ENCODE assay signal across 10 cellular contexts in the genomic region with DNA sequence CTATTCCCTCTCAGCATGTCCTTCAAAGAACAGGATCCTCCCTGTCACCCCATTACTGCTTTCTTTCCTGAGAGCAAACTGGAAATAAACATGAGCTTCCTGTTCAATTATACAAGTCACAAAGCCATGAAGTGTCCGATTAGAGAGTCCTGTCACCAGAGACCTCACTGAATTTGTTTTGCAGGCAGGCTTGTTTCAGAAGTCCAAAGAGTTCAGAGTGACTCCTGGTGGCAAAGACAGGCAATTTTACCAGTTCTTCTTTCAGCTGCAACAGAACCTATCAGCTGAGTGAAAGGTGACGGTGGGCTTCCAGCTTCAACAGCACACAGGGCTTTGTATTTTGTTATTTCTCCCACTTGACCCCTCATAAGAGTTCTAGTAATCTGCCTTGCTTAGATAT. TPM values are rescaled to one million over a fixed set of nuclear protein-coding genes. Genes with fewer than 3 reads are reported as not detected.
A peak's percentile ranks its signal among the peaks of the same experiment; 100 is the strongest.
DNase-seq lines count a peak whose midpoint lies in the region; ATAC-seq, FAIRE-seq and TF ChIP-seq lines count a peak whose summit lies in the region.
"Had no signal": no experiment of that assay in that cellular context is flagged by ENCODE, and none has a peak within 500 bp of the region (broad histone marks: within the 10 kb centered on the region; RNA-seq: fewer than 3 reads in every experiment).

No MANE protein-coding gene starts in this region.

- H3K9me3 ChIP-seq in IMR-90 (ENCODE audit: control insufficient read depth, insufficient read depth, low read length) (no peaks in the 10 kb centered on the region), left lung (no peaks in the 10 kb centered on the region)

- H4K20me1 ChIP-seq in IMR-90 (ENCODE audit: insufficient read depth, low read length) = peaks cover 25% of the 10 kb centered on the region

- no peak overlapping the region for H3K18ac ChIP-seq in IMR-90 (ENCODE audit: low read depth, low read length)

- H2BK5ac ChIP-seq in IMR-90 (ENCODE audit: low read depth, low read length, poor library complexity, severe bottlenecking) = no peak overlapping the region

- no peak overlapping the region for H4K8ac ChIP-seq in IMR-90 (ENCODE audit: low read depth in 2 of 2, low read length in 2 of 2)

- ATAC-seq in IMR-90 (ENCODE audit: low read depth) (no peak), left lung (peak; percentile 53)

- H3K4me2 ChIP-seq in IMR-90 (ENCODE audit: low read depth, low read length) = no peak overlapping the region

- H3K9ac ChIP-seq in IMR-90 (ENCODE audit: low read depth, low read length) = no peak overlapping the region

- H3K4me1 ChIP-seq in IMR-90 (ENCODE audit: control insufficient read depth, insufficient read depth, low read length) (peaks cover 5% of the 10 kb centered on the region), left lung (peaks cover 3 to 14% of the 10 kb centered on the region in 2 donors)

- H3K4me3 ChIP-seq in IMR-90 (ENCODE audit: insufficient read depth, low read depth, low read length) (no peak overlapping the region), bronchial epithelial cell (ENCODE audit: low read depth, low read length) (no peak overlapping the region), left lung (no peak overlapping the region)

- intact Hi-C loops in IMR-90 (cut with micrococcal nuclease) = loop anchor here (1.0 to 5.0 kb wide), 5 partner anchors 57 to 452 kb away; partner anchors contain the start of gene UBA1
- intact Hi-C loops in left lung (cut with DNase I) = no loop called here

- DNase-seq in IMR-90 (peak; percentile 47), bronchial epithelial cell (ENCODE audit: low read depth) (no peak), left lung (no peak), NCI-H1417 treated with DMSO at 0.1 percent for 48 hours (lab: John Stamatoyannopoulos, UW) (no peak)
- no peak for DNase-seq in activated CD4-positive, alpha-beta T cell treated with anti-CD3 and anti-CD28 coated beads, Interleukin-2, amount 50 U/mL, for 1 hour
- no peak for DNase-seq in stimulated activated naive CD4-positive, alpha-beta T cell treated with Interleukin-2 at 50 U/mL for 16 hours (lab: John Stamatoyannopoulos, UW)
- no peak for DNase-seq in activated naive CD4-positive, alpha-beta T cell treated with anti-CD3 and anti-CD28 coated beads, Interleukin-2, amount 50 U/mL, for 16 hours
- DNase-seq: activated T-cell treated with anti-CD3 and anti-CD28 coated beads, Interleukin-2, amount 50 U/mL, for 24 hours; kidney glomerular epithelial cell had no signal

- H3K56ac ChIP-seq in IMR-90 (ENCODE audit: extremely low read depth, insufficient read depth, low read length) = no peak overlapping the region

- H3K23ac ChIP-seq in IMR-90 (ENCODE audit: low read depth, low read length) = no peak overlapping the region

- H3K36me3 ChIP-seq in IMR-90 (ENCODE audit: control insufficient read depth, insufficient read depth, low read length) (peaks cover 14% of the 10 kb centered on the region), bronchial epithelial cell (ENCODE audit: control insufficient read depth, insufficient read depth, low read length) (peaks cover 1% of the 10 kb centered on the region), left lung (peaks cover 0 to 24% of the 10 kb centered on the region in 2 donors)

- no peak overlapping the region for H3K4ac ChIP-seq in IMR-90 (ENCODE audit: low read depth, low read length)

- H2BK20ac ChIP-seq in IMR-90 (ENCODE audit: low read depth, low read length) = no peak overlapping the region

- no CpG with 5 or more reads among the region's 2 CpGs for WGBS in IMR-90 (ENCODE audit: extremely low coverage in 2 of 2, insufficient read length in 1 of 2), 2 experiments

- in situ Hi-C loops in IMR-90 (cut with MboI; ENCODE audit: low sequenced_read_pairs) = loop anchor here (25.0 kb wide), 1 partner anchor 432 kb away; the partner anchor contains the start of gene CDK16

- POLR2A ChIA-PET in IMR-90 (lab: Charles Lee; ENCODE audit: unreplicated experiment) = no interaction called here

- no peak overlapping the region for H2AK9ac ChIP-seq in IMR-90 (replicated peaks; ENCODE audit: low read depth, low read length, poor library complexity)

- no peak overlapping the region for H3K14ac ChIP-seq in IMR-90 (replicated peaks; ENCODE audit: low read depth, low read length)

- dilution Hi-C loops in IMR-90 (cut with HindIII; ENCODE audit: low sequenced_read_pairs, unreplicated experiment) = no loop called here

- H2BK15ac ChIP-seq in IMR-90 (ENCODE audit: low read depth, low read length) = no peak overlapping the region

- H3K27me3 ChIP-seq in IMR-90 (ENCODE audit: control insufficient read depth, insufficient read depth, low read length) = no peaks in the 10 kb centered on the region
- H3K27me3 ChIP-seq in bronchial epithelial cell (ENCODE audit: control insufficient read depth, insufficient read depth, low read length) = no peaks in the 10 kb centered on the region
- no peaks in the 10 kb centered on the region for H3K27me3 ChIP-seq in left lung

- no peak for TF ChIP-seq POLR2A in IMR-90 (IDR thresholded peaks at IDR 0.05; ENCODE audit: low read depth, low read length)

- H3K27ac ChIP-seq in C4-2B = no peak overlapping the region
- no peak overlapping the region for H3K27ac ChIP-seq in IMR-90 (ENCODE audit: insufficient read depth, low read length)
- no peak overlapping the region for H3K27ac ChIP-seq in left lung

- peak; percentile 43; the same call in 1 of the 2 replicates for TF ChIP-seq RAD21 in IMR-90 (IDR thresholded peaks at IDR 0.05; ENCODE audit: low read length)

- H4K5ac ChIP-seq in IMR-90 (ENCODE audit: low read depth, low read length) = no peak overlapping the region

- FAIRE-seq in bronchial epithelial cell (lab: Jason Lieb, UNC) = no peak

- H2AK5ac ChIP-seq in IMR-90 (ENCODE audit: low read depth, low read length) = no peak overlapping the region

- no peaks in the 10 kb centered on the region for H3K9me1 ChIP-seq in IMR-90 (ENCODE audit: insufficient read depth, low read length)

- no peak overlapping the region for H2BK120ac ChIP-seq in IMR-90 (ENCODE audit: low read depth, low read length)

- BruUV-seq in IMR-90 (replicated peaks; lab: Mats Ljungman, UMichigan) = no TSS peak

- TF ChIP-seq CTCF in C4-2B (conservative IDR thresholded peaks at IDR 0.05) = 0 out of 2 replicates have a peak, but pooled peaks have one; percentile 3
- peak; percentile 44 for TF ChIP-seq CTCF in IMR-90 (conservative IDR thresholded peaks at IDR 0.05; ENCODE audit: low read depth, low read length)
- TF ChIP-seq CTCF in bronchial epithelial cell (IDR thresholded peaks at IDR 0.05; ENCODE audit: insufficient read depth, low read length, severe bottlenecking) = peak; percentile 37
- peak in 1 of 2 donors; percentile 18 for TF ChIP-seq CTCF in left lung (IDR thresholded peaks at IDR 0.05)

- CTCF ChIA-PET in IMR-90 (lab: Yijun Ruan, JAX) = interaction anchor here (1.2 to 1.5 kb wide), 4 partner anchors 20 to 103 kb away, joined by 3 to 6 read pairs (median 4); partner anchors contain the start of gene TIMP1

- peak overlapping the region; percentile 28 for H2AFZ ChIP-seq in IMR-90 (replicated peaks; ENCODE audit: low read length, poor library complexity)

- peaks cover 3 to 35% of the 10 kb centered on the region in 2 experiments; a peak in 3 of 4 replicates for H3K79me1 ChIP-seq in IMR-90 (ENCODE audit: low read depth in 1 of 2, low read length in 2 of 2)

- no peak overlapping the region for H4K91ac ChIP-seq in IMR-90 (ENCODE audit: insufficient read depth, low read depth, low read length)

TF ChIP-seq in IMR-90, 13 proteins besides CTCF, POLR2A, EP300 and RAD21:
- peak; percentile 52 for TF ChIP-seq SMC3 (IDR thresholded peaks at IDR 0.05; ENCODE audit: low read depth, low read length)
- no peak for TF ChIP-seq MXI1 (IDR thresholded peaks at IDR 0.05; ENCODE audit: borderline replicate concordance, low read depth, low read length)

RNA-seq across cellular contexts. Expression of gene ELK1, which starts 6.4 kb away (rescaled TPM):
- total RNA-seq in IMR-90 (2012; rRNA removed) (10.0 and 14.2 TPM in 2 replicates), bronchial epithelial cell (8.4 and 9.5 TPM in 2 replicates), left lung (10 to 100 TPM; 28.2 to 35.2 TPM)
- 24.3 and 27.2 TPM in 2 replicates for polyA plus RNA-seq in IMR-90 (2012; rRNA removed)
- polyA plus RNA-seq in IMR-90 (2012; cell fraction: cytosol; rRNA removed) = 18.5 and 31.6 TPM in 2 replicates
- polyA plus RNA-seq in IMR-90 (2012; cell fraction: nucleus; rRNA removed; ENCODE audit: low replicate concordance) = 20.5 and 21.8 TPM in 2 replicates

RNA-seq across cellular contexts. Expression of gene CFP, which starts 14.2 kb away (rescaled TPM):
- total RNA-seq in IMR-90 (2012; rRNA removed) (under 0.01 TPM in 2 replicates), bronchial epithelial cell (under 0.01 and 0.26 TPM in 2 replicates), left lung (10 to 100 TPM in 1 of 2 donors, 1 to 10 TPM in 1; 7.6 to 25.4 TPM)
- 0.14 and 0.16 TPM in 2 replicates for polyA plus RNA-seq in IMR-90 (2012; rRNA removed)
- 0.08 TPM in 1 of 2 replicates, not detected in the other for polyA plus RNA-seq in IMR-90 (2012; cell fraction: cytosol; rRNA removed)
- polyA plus RNA-seq in IMR-90 (2012; cell fraction: nucleus; rRNA removed; ENCODE audit: low replicate concordance) = 1.4 and 1.8 TPM in 2 replicates

RNA-seq across cellular contexts. Expression of gene UXT, which starts 15.1 kb away (rescaled TPM):
- total RNA-seq in IMR-90 (2012; rRNA removed) (128 and 164 TPM in 2 replicates), bronchial epithelial cell (109 and 144 TPM in 2 replicates), left lung (100 to 1,000 TPM in 1 of 2 donors, 10 to 100 TPM in 1; 77.9 to 104 TPM)
- polyA plus RNA-seq in IMR-90 (2012; rRNA removed) = 106 and 116 TPM in 2 replicates
- 161 and 187 TPM in 2 replicates for polyA plus RNA-seq in IMR-90 (2012; cell fraction: cytosol; rRNA removed)
- 52.8 and 73.7 TPM in 2 replicates for polyA plus RNA-seq in IMR-90 (2012; cell fraction: nucleus; rRNA removed; ENCODE audit: low replicate concordance)

RNA-seq across cellular contexts. Expression of gene SYN1, which starts 24.3 kb away (rescaled TPM):
- total RNA-seq in IMR-90 (2012; rRNA removed) = under 0.01 TPM in 2 replicates
- 0.56 and 0.63 TPM in 2 replicates for polyA plus RNA-seq in IMR-90 (2012; rRNA removed)
- 0.39 and 0.44 TPM in 2 replicates for polyA plus RNA-seq in IMR-90 (2012; cell fraction: cytosol; rRNA removed)
- 0.33 and 0.71 TPM in 2 replicates for polyA plus RNA-seq in IMR-90 (2012; cell fraction: nucleus; rRNA removed; ENCODE audit: low replicate concordance)
- 0.26 TPM in 1 of 2 replicates, not detected in the other for total RNA-seq in bronchial epithelial cell
- 1 to 10 TPM; 1.0 to 1.6 TPM for total RNA-seq in left lung
